22 cellular contexts compared by ENCODE assay signal in genomic region chr3:109944836-109945235, GRCh38.
"Had no signal": no experiment of that assay in that cellular context is flagged by ENCODE, and none has a peak within 500 bp of the region (broad histone marks: within the 10 kb centered on the region; RNA-seq: fewer than 3 reads in every experiment).

No MANE protein-coding gene starts in this region.

- H3K36me3 ChIP-seq: ascending aorta, MG63, SJSA1 had no signal

- H3K27ac ChIP-seq: ascending aorta, body of pancreas, RWPE1, SJSA1 had no signal

- DNase-seq: activated B cell treated with CpG ODN at 0.5 μM for 24 hours; activated CD4-positive, alpha-beta T cell treated with anti-CD3 and anti-CD28 coated beads for 1 hour; activated CD4-positive, alpha-beta T cell treated with anti-CD3 and anti-CD28 coated beads, Interleukin-2, amount 10 ng/mL, durations not matched to agents 24 days and 14 days; activated CD4-positive, alpha-beta T cell treated with anti-CD3 and anti-CD28 coated beads, Interleukin-2, amount 50 U/mL, for 48 hours; activated CD8-positive, alpha-beta memory T cell treated with anti-CD3 and anti-CD28 coated beads, Interleukin-2, amount 10 ng/mL, durations not matched to agents 7 days and 5 days; activated effector memory CD4-positive, alpha-beta T cell treated with anti-CD3 and anti-CD28 coated beads, Interleukin-2, amount 50 U/mL, for 16 hours; activated naive CD4-positive, alpha-beta T cell treated with Interleukin-2 at 50 U/mL for 16 hours; activated naive CD8-positive, alpha-beta T cell treated with anti-CD3 and anti-CD28 coated beads, Interleukin-2, amount 50 U/mL, for 24 hours; activated T-cell treated with anti-CD3 and anti-CD28 coated beads, Interleukin-2, amount 50 U/mL, for 24 hours; amniotic stem cell; body of pancreas; MG63; NCI-H1105 treated with DMSO at 0.1 percent for 48 hours; NCI-H1436 treated with DMSO at 0.1 percent for 48 hours; NCI-H187; NCI-H2081; NCI-H524; NCI-H748 treated with DMSO at 0.1 percent for 48 hours; Right ventricle myocardium superior had no signal

- H3K4me3 ChIP-seq: ascending aorta, body of pancreas, MG63, SJSA1 had no signal

- H3K9me3 ChIP-seq: ascending aorta, body of pancreas, SJSA1 had no signal

- H3K4me1 ChIP-seq: ascending aorta, body of pancreas, SJSA1 had no signal

- H3K27me3 ChIP-seq: ascending aorta, body of pancreas, MG63, SJSA1 had no signal
